In genomic region chr21:46212721-46213484, GRCh38 we compare ENCODE assay signal across 1 cellular context.
TF ChIP-seq lines count a peak whose summit lies in the region.

No MANE protein-coding gene starts in this region.

TF ChIP-seq in K562, 482 proteins besides CTCF, POLR2A, EP300 and RAD21:
- peak; percentile 9 for TF ChIP-seq POLR2G (IDR thresholded peaks at IDR 0.05; ENCODE audit: low read depth, low read length)
- no peak for TF ChIP-seq E2F6 (IDR thresholded peaks at IDR 0.05; ENCODE audit: borderline replicate concordance in 1 of 2, extremely low read depth in 1 of 2, insufficient read depth in 1 of 2, insufficient read length in 1 of 2, low read depth in 1 of 2, low read length in 1 of 2, poor library complexity in 1 of 2, severe bottlenecking in 1 of 2)
- no peak for TF ChIP-seq ZNF507 (tag; conservative IDR thresholded peaks at IDR 0.05)
TF ChIP-seq in K562: peak in this region for 1.
